ENCODE assay signal across 37 cellular contexts in the genomic region with DNA sequence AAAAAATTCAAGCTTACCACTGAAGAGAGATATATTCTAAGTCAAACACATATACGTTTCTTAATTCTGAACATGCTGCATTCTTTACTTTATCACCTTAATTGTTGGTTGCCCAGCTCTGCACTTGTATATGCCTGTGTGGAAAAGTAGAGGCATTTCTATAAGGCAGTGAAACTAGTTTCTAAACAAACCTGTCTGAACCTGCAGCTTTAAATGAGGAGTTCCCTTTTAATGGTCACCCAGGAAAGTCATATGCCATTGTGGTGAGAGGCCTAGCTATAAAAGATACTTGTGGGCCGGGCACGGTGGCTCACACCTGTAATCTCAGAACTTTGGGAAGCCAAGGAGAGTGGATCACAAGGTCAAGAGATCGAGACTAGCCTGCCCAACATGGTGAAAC.
"Had no signal": no experiment of that assay in that cellular context is flagged by ENCODE, and none has a peak within 500 bp of the region (broad histone marks: within the 10 kb centered on the region; RNA-seq: fewer than 3 reads in every experiment).

No MANE protein-coding gene starts in this region.

- ATAC-seq: activated CD8-positive, alpha-beta memory T cell treated with anti-CD3 and anti-CD28 coated beads, Interleukin-2, amount 10 ng/mL, durations not matched to agents 7 days and 5 days; PC-3 had no signal

- H3K4me3 ChIP-seq: ascending aorta, Peyer's patch had no signal

- H3K27ac ChIP-seq: ascending aorta, KMS-11, Peyer's patch, WERI-Rb-1 had no signal

- H3K4me1 ChIP-seq: Peyer's patch had no signal

- H3K9me3 ChIP-seq: ascending aorta, Peyer's patch had no signal

- H3K36me3 ChIP-seq: ascending aorta, Peyer's patch, WERI-Rb-1 had no signal

- H3K27me3 ChIP-seq: ascending aorta, Peyer's patch had no signal

- H3K9ac ChIP-seq: KMS-11 had no signal

- H3K4me2 ChIP-seq: KMS-11 had no signal

- DNase-seq: activated CD4-positive, alpha-beta memory T cell treated with anti-CD3 and anti-CD28 coated beads, Interleukin-2, amount 10 ng/mL, durations not matched to agents 7 days and 5 days; activated CD4-positive, alpha-beta T cell treated with anti-CD3 and anti-CD28 coated beads for 1 hour; activated CD4-positive, alpha-beta T cell treated with anti-CD3 and anti-CD28 coated beads for 48 hours; activated CD4-positive, CD25-positive, alpha-beta regulatory T cell; activated CD8-positive, alpha-beta memory T cell treated with anti-CD3 and anti-CD28 coated beads for 24 hours; activated CD8-positive, alpha-beta memory T cell treated with anti-CD3 and anti-CD28 coated beads, Interleukin-2, amount 10 ng/mL, durations not matched to agents 7 days and 5 days; activated CD8-positive, alpha-beta memory T cell treated with anti-CD3 and anti-CD28 coated beads, Interleukin-2, amount 50 U/mL, for 48 hours; activated effector memory CD4-positive, alpha-beta T cell treated with anti-CD3 and anti-CD28 coated beads, Interleukin-2, amount 50 U/mL, for 16 hours; activated naive CD4-positive, alpha-beta T cell; activated naive CD4-positive, alpha-beta T cell treated with anti-CD3 and anti-CD28 coated beads, Interleukin-2, amount 50 U/mL, for 16 hours; activated naive CD8-positive, alpha-beta T cell treated with anti-CD3 and anti-CD28 coated beads for 36 hours; activated T-cell treated with anti-CD3 and anti-CD28 coated beads, Interleukin-2, amount 50 U/mL, for 48 hours; amygdala; caudate nucleus; cerebellar nuclear complex; NCI-H1092 treated with DMSO at 0.1 percent for 48 hours; NCI-H1417; NCI-H146; NCI-H187 treated with DMSO at 0.1 percent for 48 hours; NCI-H2081; NCI-H2171 treated with DMSO at 0.1 percent for 48 hours; NCI-H2227 treated with DMSO at 0.1 percent for 48 hours; NCI-H446; NCI-H510A treated with DMSO at 0.1 percent for 48 hours; NCI-H69; NK-92 treated with Interleukin-12 subunit alpha and Interleukin-12 subunit beta, amount 100 ng/mL, for 24 hours; PC-3; Peyer's patch; Right ventricle myocardium superior; RPMI8226; SW 1271; T-helper 1 cell; T-helper 2 cell; T-helper 9 cell; WERI-Rb-1 had no signal
